ENCODE assay signal across 23 cellular contexts in the genomic region with DNA sequence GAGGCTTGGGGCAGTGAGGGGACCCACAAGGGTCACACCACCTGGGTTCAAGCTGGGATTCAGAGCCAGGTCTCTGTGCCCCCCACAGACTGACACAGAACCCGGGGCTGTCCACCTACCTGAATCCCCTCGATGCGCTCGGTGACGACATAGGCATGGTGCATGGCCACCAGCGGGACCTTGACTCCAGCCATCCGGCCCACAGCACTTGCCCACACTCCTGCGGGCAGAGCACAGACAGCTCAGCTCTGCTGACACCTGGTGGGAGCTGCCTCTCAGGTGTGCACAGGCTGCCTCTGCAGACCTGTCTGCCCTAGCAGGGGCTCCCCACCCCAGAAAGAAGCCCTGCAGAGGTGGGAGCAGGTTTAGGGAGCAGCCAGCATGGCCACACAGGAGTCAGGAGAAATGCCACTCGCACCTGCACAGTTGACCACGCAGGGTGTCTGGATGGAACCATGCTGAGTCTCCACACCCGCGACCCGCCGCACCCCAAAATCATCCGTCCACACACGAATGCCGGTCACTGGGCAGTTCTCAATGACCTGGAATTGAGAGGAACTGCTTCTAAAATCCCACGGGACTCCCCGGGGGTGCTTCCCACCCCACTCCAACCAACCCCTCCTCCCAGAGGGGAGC. TPM values are rescaled to one million over a fixed set of nuclear protein-coding genes. Genes with fewer than 3 reads are reported as not detected.
A peak's percentile ranks its signal among the peaks of the same experiment; 100 is the strongest.
DNase-seq lines count a peak whose midpoint lies in the region; FAIRE-seq and TF ChIP-seq lines count a peak whose summit lies in the region.
"Had no signal": no experiment of that assay in that cellular context is flagged by ENCODE, and none has a peak within 500 bp of the region (broad histone marks: within the 10 kb centered on the region; RNA-seq: fewer than 3 reads in every experiment).

No MANE protein-coding gene starts in this region.

- H3K4me3 ChIP-seq in PC-9 (no peak overlapping the region), kidney (ENCODE audit: low read length in 2 of 2) (no peak overlapping the region), stomach (no peak overlapping the region), BE2C (ENCODE audit: low read depth, low read length) (no peak overlapping the region)
- H3K4me3 ChIP-seq: BLaER1, smooth muscle cell had no signal

- no peaks in the 10 kb centered on the region for H3F3A ChIP-seq in PC-9 (ENCODE audit: insufficient read depth, low read depth)

- POLR2A ChIA-PET in PC-9 (lab: Charles Lee; ENCODE audit: unreplicated experiment), result no interaction called here

- no peaks in the 10 kb centered on the region for H3K79me2 ChIP-seq in PC-9 (ENCODE audit: low read depth)

- H2AFZ ChIP-seq in PC-9, result no peak overlapping the region

- TF ChIP-seq EP300 in stomach (IDR thresholded peaks at IDR 0.05), result no peak

- CTCF ChIA-PET in PC-9 (lab: Charles Lee), result no interaction called here

- H3K4me1 ChIP-seq in PC-9 (replicated peaks; ENCODE audit: insufficient read depth), result no peaks in the 10 kb centered on the region
- H3K4me1 ChIP-seq in kidney (ENCODE audit: control insufficient read depth in 1 of 2, insufficient read depth in 1 of 2, low read depth in 1 of 2, low read length in 2 of 2), result no peaks in the 10 kb centered on the region
- H3K4me1 ChIP-seq in stomach, result no peaks in the 10 kb centered on the region
- peaks cover 5% of the 10 kb centered on the region for H3K4me1 ChIP-seq in BE2C

- no peaks in the 10 kb centered on the region for H3K9me2 ChIP-seq in PC-9 (ENCODE audit: insufficient read depth)

- H3K27ac ChIP-seq in PC-9, result no peak overlapping the region
- no peak overlapping the region for H3K27ac ChIP-seq in kidney (ENCODE audit: low read depth in 2 of 2, low read length in 2 of 2)
- H3K27ac ChIP-seq in stomach, result no peak overlapping the region
- H3K27ac ChIP-seq: BLaER1, HL-60 had no signal

- FAIRE-seq in kidney (lab: Jason Lieb, UNC), result no peak
- FAIRE-seq: urothelium cell line had no signal

- H4K20me1 ChIP-seq in PC-9 (ENCODE audit: insufficient read depth), result no peaks in the 10 kb centered on the region

- H3K9me3 ChIP-seq in PC-9 (ENCODE audit: insufficient read depth, low read depth), result no peaks in the 10 kb centered on the region
- H3K9me3 ChIP-seq in kidney (ENCODE audit: control insufficient read depth in 1 of 2, low read length in 2 of 2), result no peaks in the 10 kb centered on the region
- no peaks in the 10 kb centered on the region for H3K9me3 ChIP-seq in stomach
- H3K9me3 ChIP-seq in BE2C, result no peaks in the 10 kb centered on the region
- H3K9me3 ChIP-seq: BLaER1 had no signal

- peaks cover 77% of the 10 kb centered on the region for H3K27me3 ChIP-seq in PC-9 (ENCODE audit: insufficient read depth, low read depth)
- peaks cover 0 to 6% (median 3%) of the 10 kb centered on the region in 3 donors for H3K27me3 ChIP-seq in stomach
- no peaks in the 10 kb centered on the region for H3K27me3 ChIP-seq in BE2C
- H3K27me3 ChIP-seq: BLaER1 had no signal

- no peak for TF ChIP-seq POLR2A in stomach (IDR thresholded peaks at IDR 0.05)

- no peak overlapping the region for H3K4me2 ChIP-seq in PC-9
- H3K4me2 ChIP-seq: BLaER1, smooth muscle cell had no signal

- 80 to 89% (median 83%) methylated on average over 14 to 19 of the region's 19 CpGs for WGBS in stomach, 5 donors

- H3K36me3 ChIP-seq in PC-9 (ENCODE audit: low read depth) (no peaks in the 10 kb centered on the region), kidney (ENCODE audit: control insufficient read depth in 1 of 2, insufficient read depth in 2 of 2, low read length in 2 of 2) (no peaks in the 10 kb centered on the region), stomach (no peaks in the 10 kb centered on the region), BE2C (no peaks in the 10 kb centered on the region)
- H3K36me3 ChIP-seq: BLaER1 had no signal

- intact Hi-C loops in PC-9 (cut with micrococcal nuclease; ENCODE audit: unreplicated experiment), result loop anchor here (10.0 kb wide), 1 partner anchor 225 kb away; no protein-coding TSS in a partner anchor
- intact Hi-C loops in kidney (cut with DNase I), result no loop called here
- intact Hi-C loops in stomach (cut with DNase I; ENCODE audit: low total_unique reads), result loop anchor here (10.0 kb wide), 1 partner anchor 195 kb away; a partner anchor contains a TSS

- DNase-seq in activated CD8-positive, alpha-beta memory T cell treated with anti-CD3 and anti-CD28 coated beads, Interleukin-2, amount 50 U/mL, for 48 hours, result peak; percentile 37
- no peak for DNase-seq in activated CD8-positive, alpha-beta memory T cell treated with anti-CD3 and anti-CD28 coated beads for 24 hours
- DNase-seq in PC-9 (no peak), kidney (peak; percentile 69), stomach (peak; percentile 21), anterior cingulate cortex (lab: John Stamatoyannopoulos, UW) (no peak), BE2C (no peak), CD1c-positive myeloid dendritic cell (ENCODE audit: extremely low spot score) (no peak)
- DNase-seq: activated CD8-positive, alpha-beta T cell treated with anti-CD3 and anti-CD28 coated beads for 36 hours; activated naive CD8-positive, alpha-beta T cell treated with anti-CD3 and anti-CD28 coated beads for 36 hours; Calu3; effector memory CD4-positive, alpha-beta T cell; left cardiac atrium; NCI-H1417 treated with DMSO at 0.1 percent for 48 hours; NCI-H2171; NCI-H774; nephron progenitor cell; SIG-M5; stimulated activated CD4-positive, alpha-beta T cell treated with anti-CD3 and anti-CD28 coated beads, Interleukin-2, amount 100 ng/mL, for 48 hours had no signal

- TF ChIP-seq CTCF in PC-9 (conservative IDR thresholded peaks at IDR 0.05) (0 out of 2 replicates have a peak, but pooled peaks have one; percentile 23), kidney (IDR thresholded peaks at IDR 0.05; ENCODE audit: borderline replicate concordance, extremely low read depth, insufficient read depth) (no peak), stomach (IDR thresholded peaks at IDR 0.05) (no peak), BE2C (IDR thresholded peaks at IDR 0.05; ENCODE audit: low read depth, low read length) (no peak)

- no TSS peak for BruUV-seq in PC-9 (replicated peaks; lab: Mats Ljungman, UMichigan)

- no peak overlapping the region for H3K9ac ChIP-seq in kidney (ENCODE audit: low read length in 2 of 2)
- H3K9ac ChIP-seq: BLaER1 had no signal

RNA-seq across cellular contexts. Expression of a gene that starts 8.4 kb away (rescaled TPM):
- 9.9 and 11.3 TPM in 2 replicates for total RNA-seq in PC-9 (2021)
- total RNA-seq in kidney, result 4.6 TPM
- 12.0 TPM for polyA plus RNA-seq in kidney (ENCODE audit: insufficient read depth, low read depth, low replicate concordance)
- 10 to 100 TPM in 1 of 5 donors, 1 to 10 TPM in 3, not detected in 1; 2.3 to 15.2 (median 3.9) TPM for total RNA-seq in stomach
- 1 to 10 TPM in 1 of 3 donors, under 1 TPM in 2; 0.76 to 2.6 (median 0.93) TPM for polyA plus RNA-seq in stomach
- polyA plus RNA-seq in BE2C (2012; ENCODE audit: insufficient read depth, insufficient read length, low read depth), result 6.3 TPM
- total RNA-seq: Calu3 had no signal

Comparison
In these comparisons a context has a peak if more than half of its experiments do, and no peak if none do; other contexts are left out.
1. DNase-seq: peak in activated CD8-positive, alpha-beta memory T cell treated with anti-CD3 and anti-CD28 coated beads, Interleukin-2, amount 50 U/mL, for 48 hours (single experiment), kidney (single experiment) and stomach (single experiment); none in activated CD8-positive, alpha-beta memory T cell treated with anti-CD3 and anti-CD28 coated beads for 24 hours (single experiment), PC-9 (0 of 2), anterior cingulate cortex (0 of 58), BE2C (single experiment) and CD1c-positive myeloid dendritic cell (single experiment).